ENCODE assay signal across 14 cellular contexts in genomic region chr5:149404746-149405549, GRCh38. TPM values are rescaled to one million over a fixed set of nuclear protein-coding genes. Genes with fewer than 3 reads are reported as not detected.
DNase-seq lines count a peak whose midpoint lies in the region; ATAC-seq, FAIRE-seq and TF ChIP-seq lines count a peak whose summit lies in the region.
"Had no signal": no experiment of that assay in that cellular context is flagged by ENCODE, and none has a peak within 500 bp of the region (broad histone marks: within the 10 kb centered on the region; RNA-seq: fewer than 3 reads in every experiment).

No MANE protein-coding gene starts in this region.

- no peaks in the 10 kb centered on the region for H3K9me3 ChIP-seq in left ventricle myocardium inferior (replicated peaks)
- H3K9me3 ChIP-seq in mucosa of descending colon: no peaks in the 10 kb centered on the region
- H3K9me3 ChIP-seq in uterus: no peaks in the 10 kb centered on the region

- no peak for DNase-seq in left ventricle myocardium inferior
- no peak for DNase-seq in Right ventricle myocardium inferior (ENCODE audit: missing footprints)
- no peak for DNase-seq in bronchial epithelial cell (ENCODE audit: low read depth)
- DNase-seq in mucosa of descending colon: no peak
- peak in 1 of 2 donors; percentile 62 for DNase-seq in uterus
- DNase-seq in Ammon's horn (ENCODE audit: low spot score): no peak
- DNase-seq in pons (ENCODE audit: low spot score): no peak
- no peak for DNase-seq in GM13976 (ENCODE audit: low spot score)
- DNase-seq: activated CD8-positive, alpha-beta memory T cell treated with anti-CD3 and anti-CD28 coated beads for 24 hours; AML-193; Karpas-422; left colon; RPMI8226 had no signal

- H3K27me3 ChIP-seq in left ventricle myocardium inferior (ENCODE audit: low read depth): no peaks in the 10 kb centered on the region
- peaks cover 3% of the 10 kb centered on the region for H3K27me3 ChIP-seq in bronchial epithelial cell (ENCODE audit: control insufficient read depth, insufficient read depth, low read length)
- H3K27me3 ChIP-seq in uterus: no peaks in the 10 kb centered on the region

- TF ChIP-seq POLR2A in uterus (IDR thresholded peaks at IDR 0.05): no peak

- FAIRE-seq in bronchial epithelial cell (lab: Jason Lieb, UNC): peak; percentile 55

- ATAC-seq in Right ventricle myocardium inferior (no peak), mucosa of descending colon (peak; percentile 30)
- ATAC-seq: left colon had no signal

- TF ChIP-seq CTCF in left ventricle myocardium inferior (IDR thresholded peaks at IDR 0.05; ENCODE audit: borderline replicate concordance) (no peak), bronchial epithelial cell (IDR thresholded peaks at IDR 0.05; ENCODE audit: insufficient read depth, low read length, severe bottlenecking) (no peak), mucosa of descending colon (IDR thresholded peaks at IDR 0.05) (no peak), uterus (IDR thresholded peaks at IDR 0.05) (no peak), GM13976 (IDR thresholded peaks at IDR 0.05; ENCODE audit: borderline replicate concordance, control extremely low read depth, extremely low read depth, insufficient read depth, missing control alignments) (no peak)

- H3K36me3 ChIP-seq in left ventricle myocardium inferior (peaks cover 3% of the 10 kb centered on the region), bronchial epithelial cell (ENCODE audit: control insufficient read depth, insufficient read depth, low read length) (no peaks in the 10 kb centered on the region), mucosa of descending colon (ENCODE audit: low read depth) (no peaks in the 10 kb centered on the region), uterus (no peaks in the 10 kb centered on the region)

- in situ Hi-C loops in GM13976 (cut with MboI; ENCODE audit: low sequenced_read_pairs, unreplicated experiment): no loop called here

- H3K27ac ChIP-seq in left ventricle myocardium inferior (replicated peaks) (peak overlapping the region; percentile 79), uterus (peak overlapping the region; percentile 99)

- H3K4me3 ChIP-seq in left ventricle myocardium inferior: no peak overlapping the region
- H3K4me3 ChIP-seq in bronchial epithelial cell (ENCODE audit: low read depth, low read length): no peak overlapping the region
- no peak overlapping the region for H3K4me3 ChIP-seq in mucosa of descending colon
- no peak overlapping the region for H3K4me3 ChIP-seq in uterus
- H3K4me3 ChIP-seq: dorsolateral prefrontal cortex had no signal

- H3K4me1 ChIP-seq in left ventricle myocardium inferior (peaks cover 23% of the 10 kb centered on the region), mucosa of descending colon (ENCODE audit: low read depth) (no peaks in the 10 kb centered on the region), uterus (peaks cover 13 to 20% of the 10 kb centered on the region in 2 donors)

- intact Hi-C loops in left ventricle myocardium inferior (cut with micrococcal nuclease): no loop called here
- intact Hi-C loops in Right ventricle myocardium inferior (cut with DNase I): no loop called here
- intact Hi-C loops in mucosa of descending colon (cut with DNase I, micrococcal nuclease): no loop called here
- intact Hi-C loops in uterus (cut with DNase I; ENCODE audit: low total_unique reads): no loop called here

RNA-seq across cellular contexts. Expression of gene IL17B, which starts 25.9 kb away (rescaled TPM):
- not detected for total RNA-seq in left ventricle myocardium inferior
- not detected for total RNA-seq in Right ventricle myocardium inferior
- not detected in 2 replicates for total RNA-seq in bronchial epithelial cell
- total RNA-seq in mucosa of descending colon: under 1 TPM in 1 of 3 donors, not detected in 2; 0.92 TPM
- 1 to 10 TPM in 2 of 4 donors, not detected in 2; 1.6 to 2.3 TPM for total RNA-seq in uterus

RNA-seq across cellular contexts. Expression of gene PCYOX1L, which starts 47.1 kb away (rescaled TPM):
- 3.2 TPM for total RNA-seq in left ventricle myocardium inferior
- 2.7 TPM for total RNA-seq in Right ventricle myocardium inferior
- 4.2 and 8.4 TPM in 2 replicates for total RNA-seq in bronchial epithelial cell
- total RNA-seq in mucosa of descending colon: 1 to 10 TPM; 3.1 to 5.9 (median 4.2) TPM
- total RNA-seq in uterus: 1 to 10 TPM in 3 of 4 donors, under 1 TPM in 1; 0.59 to 8.6 (median 5.9) TPM

RNA-seq across cellular contexts. Expression of gene GRPEL2, which starts 59.6 kb away (rescaled TPM):
- total RNA-seq in left ventricle myocardium inferior (7.6 TPM), Right ventricle myocardium inferior (11.6 TPM), bronchial epithelial cell (35.2 and 43.7 TPM in 2 replicates), mucosa of descending colon (10 to 100 TPM in 2 of 3 donors, 1 to 10 TPM in 1; 9.9 to 15.2 (median 11.1) TPM), uterus (10 to 100 TPM; 13.5 to 27.0 (median 22.6) TPM)
